Comparison of ENCODE assay signal across 2 cellular contexts in the genomic region with DNA sequence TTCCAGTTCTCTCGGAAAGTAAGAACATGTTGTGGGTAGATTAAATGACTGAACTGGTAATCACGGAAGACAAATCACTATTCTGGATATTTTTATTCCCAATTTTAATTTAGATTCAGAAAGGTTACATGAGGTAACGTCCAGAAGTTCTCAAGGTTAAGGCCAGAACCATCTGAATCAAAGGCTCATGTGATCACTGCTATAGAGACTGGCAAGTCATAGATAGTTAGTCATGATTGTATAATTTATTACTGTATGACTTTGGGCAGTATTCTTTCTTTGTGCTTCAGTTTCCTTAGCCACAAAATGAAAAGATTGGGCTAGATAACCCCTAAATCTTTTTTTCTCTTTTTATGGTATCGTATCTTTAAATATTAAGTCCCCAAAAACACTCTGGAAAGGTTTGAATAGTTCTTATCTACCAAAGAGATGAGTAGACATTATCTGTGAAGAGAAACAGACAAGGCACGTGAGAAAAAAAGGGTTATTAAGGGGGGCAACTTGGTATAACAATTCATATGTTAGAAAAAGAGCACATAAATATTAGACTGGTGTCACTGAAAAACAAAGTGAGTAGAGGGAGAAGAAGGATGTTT.
A peak's percentile ranks its signal among the peaks of the same experiment; 100 is the strongest.
TF ChIP-seq lines count a peak whose summit lies in the region.

No MANE protein-coding gene starts in this region.

TF ChIP-seq in IMR-90, 13 proteins besides CTCF, POLR2A, EP300 and RAD21:
- TF ChIP-seq NFE2L2 (IDR thresholded peaks at IDR 0.05; ENCODE audit: low read depth, low read length) (no peak), RCOR1 (IDR thresholded peaks at IDR 0.05; ENCODE audit: insufficient replicate concordance, low read length) (no peak), SMC3 (IDR thresholded peaks at IDR 0.05; ENCODE audit: low read depth, low read length) (no peak), MAFK (IDR thresholded peaks at IDR 0.05; ENCODE audit: low read depth, low read length) (no peak), BHLHE40 (IDR thresholded peaks at IDR 0.05; ENCODE audit: low read depth, low read length) (no peak), MAZ (IDR thresholded peaks at IDR 0.05; ENCODE audit: borderline replicate concordance, low read depth, low read length) (no peak)
- TF ChIP-seq, protein P1, sequence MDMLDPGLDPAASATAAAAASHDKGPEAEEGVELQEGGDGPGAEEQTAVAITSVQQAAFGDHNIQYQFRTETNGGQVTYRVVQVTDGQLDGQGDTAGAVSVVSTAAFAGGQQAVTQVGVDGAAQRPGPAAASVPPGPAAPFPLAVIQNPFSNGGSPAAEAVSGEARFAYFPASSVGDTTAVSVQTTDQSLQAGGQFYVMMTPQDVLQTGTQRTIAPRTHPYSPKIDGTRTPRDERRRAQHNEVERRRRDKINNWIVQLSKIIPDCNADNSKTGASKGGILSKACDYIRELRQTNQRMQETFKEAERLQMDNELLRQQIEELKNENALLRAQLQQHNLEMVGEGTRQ (IDR thresholded peaks at IDR 0.05; ENCODE audit: low read depth, low read length): no peak
- TF ChIP-seq, protein P2, sequence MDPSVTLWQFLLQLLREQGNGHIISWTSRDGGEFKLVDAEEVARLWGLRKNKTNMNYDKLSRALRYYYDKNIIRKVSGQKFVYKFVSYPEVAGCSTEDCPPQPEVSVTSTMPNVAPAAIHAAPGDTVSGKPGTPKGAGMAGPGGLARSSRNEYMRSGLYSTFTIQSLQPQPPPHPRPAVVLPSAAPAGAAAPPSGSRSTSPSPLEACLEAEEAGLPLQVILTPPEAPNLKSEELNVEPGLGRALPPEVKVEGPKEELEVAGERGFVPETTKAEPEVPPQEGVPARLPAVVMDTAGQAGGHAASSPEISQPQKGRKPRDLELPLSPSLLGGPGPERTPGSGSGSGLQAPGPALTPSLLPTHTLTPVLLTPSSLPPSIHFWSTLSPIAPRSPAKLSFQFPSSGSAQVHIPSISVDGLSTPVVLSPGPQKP (IDR thresholded peaks at IDR 0.05; ENCODE audit: borderline replicate concordance, low read depth, low read length): no peak

TF ChIP-seq in K562, 482 proteins besides CTCF, POLR2A, EP300 and RAD21:
- TF ChIP-seq, protein P3, sequence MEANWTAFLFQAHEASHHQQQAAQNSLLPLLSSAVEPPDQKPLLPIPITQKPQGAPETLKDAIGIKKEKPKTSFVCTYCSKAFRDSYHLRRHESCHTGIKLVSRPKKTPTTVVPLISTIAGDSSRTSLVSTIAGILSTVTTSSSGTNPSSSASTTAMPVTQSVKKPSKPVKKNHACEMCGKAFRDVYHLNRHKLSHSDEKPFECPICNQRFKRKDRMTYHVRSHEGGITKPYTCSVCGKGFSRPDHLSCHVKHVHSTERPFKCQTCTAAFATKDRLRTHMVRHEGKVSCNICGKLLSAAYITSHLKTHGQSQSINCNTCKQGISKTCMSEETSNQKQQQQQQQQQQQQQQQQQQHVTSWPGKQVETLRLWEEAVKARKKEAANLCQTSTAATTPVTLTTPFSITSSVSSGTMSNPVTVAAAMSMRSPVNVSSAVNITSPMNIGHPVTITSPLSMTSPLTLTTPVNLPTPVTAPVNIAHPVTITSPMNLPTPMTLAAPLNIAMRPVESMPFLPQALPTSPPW (CRISPR knock-in tag; IDR thresholded peaks at IDR 0.05): peak; percentile 42; the same call in 1 of the 2 replicates
- TF ChIP-seq CCAR2 (IDR thresholded peaks at IDR 0.05; ENCODE audit: low read depth, low read length): no peak
TF ChIP-seq in K562: peak in this region for 1.
